Comparison of ENCODE assay signal across 10 cellular contexts in genomic region chr6:15473741-15474161, GRCh38.
DNase-seq lines count a peak whose midpoint lies in the region; ATAC-seq and TF ChIP-seq lines count a peak whose summit lies in the region.
"Had no signal": no experiment of that assay in that cellular context is flagged by ENCODE, and none has a peak within 500 bp of the region (broad histone marks: within the 10 kb centered on the region; RNA-seq: fewer than 3 reads in every experiment).

No MANE protein-coding gene starts in this region.

- CTCF ChIA-PET in PC-3 (lab: Charles Lee), result no interaction called here

- no peak overlapping the region for H3K9ac ChIP-seq in PC-3 (ENCODE audit: low read length)

- H2AFZ ChIP-seq in PC-3 (ENCODE audit: low read length), result no peak overlapping the region

- ATAC-seq in PC-3, result no peak
- peak; percentile 31 for ATAC-seq in esophagus mucosa
- ATAC-seq in mucosa of descending colon, result peak; percentile 29
- no peak for ATAC-seq in natural killer cell
- ATAC-seq: foreskin keratinocyte had no signal

- H3K4me3 ChIP-seq in PC-3 (ENCODE audit: low read length) (no peak overlapping the region), mucosa of descending colon (no peak overlapping the region)

- H3K36me3 ChIP-seq in PC-3 (ENCODE audit: low read depth, low read length) (peaks cover 6% of the 10 kb centered on the region), mucosa of descending colon (ENCODE audit: low read depth) (no peaks in the 10 kb centered on the region)

- POLR2A ChIA-PET in PC-3 (lab: Charles Lee; ENCODE audit: unreplicated experiment), result no interaction called here

- H3K4me2 ChIP-seq in PC-3 (ENCODE audit: low read length), result no peak overlapping the region

- peaks cover 47 to 50% of the 10 kb centered on the region in 2 donors for H3K4me1 Mint-ChIP-seq in natural killer cell

- H3K9me3 ChIP-seq in PC-3 (ENCODE audit: low read length) (no peaks in the 10 kb centered on the region), mucosa of descending colon (no peaks in the 10 kb centered on the region)

- TF ChIP-seq CTCF in PC-3 (conservative IDR thresholded peaks at IDR 0.05; ENCODE audit: low read depth, low read length) (no peak), mucosa of descending colon (IDR thresholded peaks at IDR 0.05) (no peak), natural killer cell (IDR thresholded peaks at IDR 0.05) (no peak)

- 0 out of 2 replicates have a peak, but pooled peaks cover 7% of the 10 kb centered on the region for H3K79me2 ChIP-seq in PC-3 (ENCODE audit: low read length)

- H4K20me1 ChIP-seq in PC-3 (ENCODE audit: low read length), result no peaks in the 10 kb centered on the region

- no peak overlapping the region for H3K4me3 Mint-ChIP-seq in natural killer cell
- H3K4me3 Mint-ChIP-seq: activated naive CD8-positive, alpha-beta T cell treated with anti-CD3 and anti-CD28 coated beads, Interleukin-2, amount 10 ng/mL, durations not matched to agents 7 days and 5 days had no signal

- no peaks in the 10 kb centered on the region for H3F3A ChIP-seq in PC-3 (ENCODE audit: low read length, unreplicated experiment)

- no peaks in the 10 kb centered on the region for H3K27me3 Mint-ChIP-seq in natural killer cell (ENCODE audit: low read depth in 2 of 2)
- H3K27me3 Mint-ChIP-seq: activated naive CD8-positive, alpha-beta T cell treated with anti-CD3 and anti-CD28 coated beads, Interleukin-2, amount 10 ng/mL, durations not matched to agents 7 days and 5 days had no signal

- no TSS peak for BruUV-seq in PC-3 (replicated peaks; lab: Mats Ljungman, UMichigan)

- peak; percentile 74 for DNase-seq in AG20443 (ENCODE audit: low spot score)
- DNase-seq in PC-3, result peak; percentile 24
- no peak for DNase-seq in mucosa of descending colon
- no peak for DNase-seq in iPS-NIHi11 (ENCODE audit: low spot score)
- DNase-seq in natural killer cell, result no peak
- DNase-seq in COR-L47 (lab: John Stamatoyannopoulos, UW), result no peak
- DNase-seq in NCI-H1930 (lab: John Stamatoyannopoulos, UW), result no peak
- DNase-seq: activated naive CD8-positive, alpha-beta T cell treated with anti-CD3 and anti-CD28 coated beads, Interleukin-2, amount 10 ng/mL, durations not matched to agents 7 days and 5 days had no signal

- H3K27me3 ChIP-seq in PC-3 (ENCODE audit: low read length), result no peaks in the 10 kb centered on the region
- H3K27me3 ChIP-seq: foreskin keratinocyte had no signal

- H3K9me2 ChIP-seq in PC-3 (replicated peaks; ENCODE audit: low read length), result no peaks in the 10 kb centered on the region

- H3K27ac Mint-ChIP-seq in natural killer cell, result peak overlapping the region in 1 of 2 donors; percentile 62
- H3K27ac Mint-ChIP-seq: activated naive CD8-positive, alpha-beta T cell treated with anti-CD3 and anti-CD28 coated beads, Interleukin-2, amount 10 ng/mL, durations not matched to agents 7 days and 5 days had no signal

- intact Hi-C loops in PC-3 (cut with micrococcal nuclease), result no loop called here
- intact Hi-C loops in mucosa of descending colon (cut with DNase I, micrococcal nuclease), result no loop called here
- intact Hi-C loops in natural killer cell (cut with micrococcal nuclease), result no loop called here

- no peak overlapping the region for H3K27ac ChIP-seq in PC-3 (ENCODE audit: low read length)
- H3K27ac ChIP-seq: foreskin keratinocyte had no signal

- no peaks in the 10 kb centered on the region for H3K9me3 Mint-ChIP-seq in natural killer cell
- H3K9me3 Mint-ChIP-seq: activated naive CD8-positive, alpha-beta T cell treated with anti-CD3 and anti-CD28 coated beads, Interleukin-2, amount 10 ng/mL, durations not matched to agents 7 days and 5 days had no signal

- 0 out of 2 replicates have a peak, but pooled peaks cover 7% of the 10 kb centered on the region for H3K4me1 ChIP-seq in PC-3 (ENCODE audit: insufficient read depth, low read length)
- H3K4me1 ChIP-seq in mucosa of descending colon (ENCODE audit: low read depth), result no peaks in the 10 kb centered on the region
- H3K4me1 ChIP-seq: foreskin keratinocyte had no signal

- H3K36me3 Mint-ChIP-seq in natural killer cell, result peaks cover under 1% of the 10 kb centered on the region

Comparison
In these comparisons a context has a peak if more than half of its experiments do, and no peak if none do; other contexts are left out.
1. DNase-seq: peak in AG20443 (single experiment) and PC-3 (single experiment); none in mucosa of descending colon (0 of 3), iPS-NIHi11 (single experiment), natural killer cell (single experiment), COR-L47 (single experiment) and NCI-H1930 (0 of 2).
2. ATAC-seq: peak in esophagus mucosa (single experiment) and mucosa of descending colon (single experiment); none in PC-3 (single experiment) and natural killer cell (0 of 3).